Comparison of ENCODE assay signal across 8 cellular contexts in genomic region chr9:35112257-35113020, GRCh38. TPM values are rescaled to one million over a fixed set of nuclear protein-coding genes. Genes with fewer than 3 reads are reported as not detected.
DNase-seq lines count a peak whose midpoint lies in the region; ATAC-seq, FAIRE-seq and TF ChIP-seq lines count a peak whose summit lies in the region.

No MANE protein-coding gene starts in this region.

- H3K9ac ChIP-seq in Karpas-422 (ENCODE audit: low read length), result no peak overlapping the region; the same call in 1 of the 2 replicates

- TF ChIP-seq RAD21 in A549 (conservative IDR thresholded peaks at IDR 0.05 in 1 of 2, IDR thresholded peaks at IDR 0.05 in 1 of 2), result no peak

- no peak for TF ChIP-seq CTCF in A549 (IDR thresholded peaks at IDR 0.05)
- no peak for TF ChIP-seq CTCF in cardiac fibroblast (IDR thresholded peaks at IDR 0.05; ENCODE audit: low read depth, low read length)
- TF ChIP-seq CTCF in upper lobe of right lung (IDR thresholded peaks at IDR 0.05), result no peak

- H2AFZ ChIP-seq in Karpas-422 (ENCODE audit: low read length), result 0 out of 2 replicates have a peak overlapping the region, but pooled peaks have one; percentile 54

- H3K9me3 ChIP-seq in A549 (no peaks in the 10 kb centered on the region), Karpas-422 (ENCODE audit: low read length) (no peaks in the 10 kb centered on the region), mesodermal cell (ENCODE audit: control insufficient read depth, low read length) (no peaks in the 10 kb centered on the region), upper lobe of right lung (no peaks in the 10 kb centered on the region)

- H3K4me2 ChIP-seq in A549 (peak overlapping the region; percentile 91), Karpas-422 (ENCODE audit: low read depth, low read length, poor library complexity, severe bottlenecking) (peak overlapping the region; percentile 95)

- H3K27ac ChIP-seq in A549 (peak overlapping the region; percentile 75 to 85), Karpas-422 (ENCODE audit: low read length) (no peak overlapping the region), mesodermal cell (ENCODE audit: low read depth, low read length, severe bottlenecking) (peak overlapping the region; percentile 75), upper lobe of right lung (peak overlapping the region; percentile 84)

- no peaks in the 10 kb centered on the region for H3K9me2 ChIP-seq in Karpas-422 (replicated peaks; ENCODE audit: insufficient read depth, low read length)

- H3K36me3 ChIP-seq in Karpas-422 (ENCODE audit: insufficient read depth, low read length), result no peaks in the 10 kb centered on the region
- peaks cover 23% of the 10 kb centered on the region for H3K36me3 ChIP-seq in mesodermal cell (ENCODE audit: control insufficient read depth, insufficient read depth, low read length)
- H3K36me3 ChIP-seq in upper lobe of right lung, result peaks cover 10% of the 10 kb centered on the region

- TF ChIP-seq EP300 in A549 (IDR thresholded peaks at IDR 0.05), result no peak

- CTCF ChIA-PET in A549 (lab: Yijun Ruan, JAX), result interaction anchor here (0.7 to 15.8 kb wide), 7 partner anchors 9 to 410 kb away, joined by 3 to 129 read pairs (median 5); partner anchors contain the start of genes PIGO and STOML2

- ATAC-seq in A549, result no peak
- no peak for ATAC-seq in upper lobe of right lung
- no peak for ATAC-seq in HG03139 (IDR thresholded peaks at IDR 0.05; ENCODE audit: unreplicated experiment)
- no peak for ATAC-seq in HG02884 (IDR thresholded peaks at IDR 0.05; ENCODE audit: unreplicated experiment)

- H3K4me3 ChIP-seq in A549 (peak overlapping the region; percentile 34; the same call in 1 of the 3 replicates), Karpas-422 (ENCODE audit: low read length) (no peak overlapping the region; the same call in 1 of the 2 replicates), cardiac fibroblast (replicated peaks in 1 of 2; ENCODE audit: low read depth in 2 of 2, low read length in 2 of 2) (peak overlapping the region in 1 of 2 donors; percentile 36), mesodermal cell (ENCODE audit: extremely low read depth, insufficient read depth, low read length, poor library complexity, severe bottlenecking) (peak overlapping the region; percentile 78), upper lobe of right lung (peak overlapping the region; percentile 77)

- peaks cover 47% of the 10 kb centered on the region for H3K4me1 ChIP-seq in A549
- H3K4me1 ChIP-seq in Karpas-422 (ENCODE audit: low read length), result peaks cover 45% of the 10 kb centered on the region
- peaks cover 28% of the 10 kb centered on the region for H3K4me1 ChIP-seq in mesodermal cell (ENCODE audit: control insufficient read depth, insufficient read depth, low read length, poor library complexity, severe bottlenecking)
- peaks cover 57% of the 10 kb centered on the region for H3K4me1 ChIP-seq in upper lobe of right lung

- no peaks in the 10 kb centered on the region for H3K27me3 ChIP-seq in Karpas-422 (ENCODE audit: low read length)
- no peaks in the 10 kb centered on the region for H3K27me3 ChIP-seq in upper lobe of right lung

- no peak for FAIRE-seq in A549 (lab: Jason Lieb, UNC)

- H3K79me2 ChIP-seq in Karpas-422 (ENCODE audit: low read length), result no peaks in the 10 kb centered on the region

- intact Hi-C loops in upper lobe of right lung (cut with DNase I), result no loop called here

- POLR2A ChIA-PET in A549 (lab: Yijun Ruan, JAX), result interaction anchor here (0.7 to 3.2 kb wide), 6 partner anchors 9 to 441 kb away, joined by 3 to 28 read pairs (median 4); partner anchors contain the start of genes FANCG, STOML2, UNC13B and VCP

- DNase-seq in A549 (ENCODE audit: low read depth in 1 of 2, low spot score in 1 of 2), result no peak
- DNase-seq in Karpas-422, result no peak
- peak; percentile 59 to 79 for DNase-seq in cardiac fibroblast (ENCODE audit: low read depth in 2 of 2)
- DNase-seq in upper lobe of right lung, result no peak
- no peak for DNase-seq in NCI-H146 treated with DMSO at 0.1 percent for 48 hours (lab: John Stamatoyannopoulos, UW; ENCODE audit: unreplicated experiment)

- TF ChIP-seq POLR2A in A549 (IDR thresholded peaks at IDR 0.05; ENCODE audit: low read length), result no peak

- peaks cover 10% of the 10 kb centered on the region; the same call in 1 of the 2 replicates for H4K20me1 ChIP-seq in Karpas-422 (ENCODE audit: insufficient read depth, low read depth, low read length)

- 78% methylated on average over 3 of the region's 3 CpGs for WGBS in A549 (ENCODE audit: missing lambda C conversion rate)
- WGBS in mesodermal cell (ENCODE audit: insufficient coverage in 2 of 2), 2 experiments, result 80 to 86% methylated on average over 2 of the region's 3 CpGs

TF ChIP-seq in A549, 52 proteins besides CTCF, POLR2A, EP300 and RAD21 (continues in another document):
- TF ChIP-seq NR3C1 (IDR thresholded peaks at IDR 0.05) (no peak), HOXA7 (CRISPR knock-in tag; IDR thresholded peaks at IDR 0.05) (no peak), JUNB (IDR thresholded peaks at IDR 0.05) (no peak), SMC3 (IDR thresholded peaks at IDR 0.05) (no peak), MAX (IDR thresholded peaks at IDR 0.05) (no peak), CHD4 (IDR thresholded peaks at IDR 0.05; ENCODE audit: borderline replicate concordance) (no peak), FOSL2 (IDR thresholded peaks at IDR 0.05) (no peak), FOSL2 (CRISPR knock-in tag; IDR thresholded peaks at IDR 0.05) (no peak), HOXB13 (CRISPR knock-in tag; IDR thresholded peaks at IDR 0.05; ENCODE audit: low read depth) (no peak), ZFP36 (IDR thresholded peaks at IDR 0.05; ENCODE audit: borderline replicate concordance, partially characterized antibody) (no peak), ATOH8 (CRISPR knock-in tag; IDR thresholded peaks at IDR 0.05; ENCODE audit: low read depth) (no peak)

RNA-seq across cellular contexts. Expression of gene ATOSB, which starts 3.2 kb away (rescaled TPM):
- polyA plus RNA-seq in A549 (2011; rRNA removed) (11.8 and 14.3 TPM in 2 replicates), A549 (2017; fragmentation: RNase III; extraction: RNeasy Plus Mini Kit Qiagen cat#74134 plus additional on column Dnase treatment) (10.8 to 14.0 TPM (median 11.6 TPM) in 3 replicates)
- 7.0 and 8.3 TPM in 2 replicates for polyA plus RNA-seq in A549 (2012; cell fraction: cytosol; rRNA removed)
- 14.1 TPM in 2 replicates for polyA plus RNA-seq in A549 (2012; cell fraction: nucleus; rRNA removed)
- 11.0 and 15.0 TPM in 2 replicates for polyA minus RNA-seq in A549 (2011; rRNA and poly(A)+ RNA removed)
- total RNA-seq in Karpas-422 (2014; rRNA removed; shearing (Covaris generic); ENCODE audit: low replicate concordance), result 3.2 and 3.5 TPM in 2 replicates
- polyA plus RNA-seq in mesodermal cell (2013, experiment 1 of 2), result 35.3 TPM
- polyA plus RNA-seq in mesodermal cell (2013, experiment 2 of 2), result 29.5 TPM
- 20.3 TPM for total RNA-seq in upper lobe of right lung

RNA-seq across cellular contexts. Expression of gene STOML2, which starts 9.5 kb away (rescaled TPM):
- polyA plus RNA-seq in A549 (2011; rRNA removed) (196 and 230 TPM in 2 replicates), A549 (2017; fragmentation: RNase III; extraction: RNeasy Plus Mini Kit Qiagen cat#74134 plus additional on column Dnase treatment) (180 to 191 TPM (median 189 TPM) in 3 replicates)
- polyA plus RNA-seq in A549 (2012; cell fraction: cytosol; rRNA removed), result 405 and 412 TPM in 2 replicates
- polyA plus RNA-seq in A549 (2012; cell fraction: nucleus; rRNA removed), result 220 and 284 TPM in 2 replicates
- 151 and 160 TPM in 2 replicates for polyA minus RNA-seq in A549 (2011; rRNA and poly(A)+ RNA removed)
- 141 and 250 TPM in 2 replicates for total RNA-seq in Karpas-422 (2014; rRNA removed; shearing (Covaris generic); ENCODE audit: low replicate concordance)
- polyA plus RNA-seq in mesodermal cell (2013, experiment 1 of 2), result 136 TPM
- 120 TPM for polyA plus RNA-seq in mesodermal cell (2013, experiment 2 of 2)
- 59.4 TPM for total RNA-seq in upper lobe of right lung

RNA-seq across cellular contexts. Expression of gene PIGO, which starts 16.0 kb away (rescaled TPM):
- polyA plus RNA-seq in A549 (2011; rRNA removed) (50.4 and 60.0 TPM in 2 replicates), A549 (2017; fragmentation: RNase III; extraction: RNeasy Plus Mini Kit Qiagen cat#74134 plus additional on column Dnase treatment) (39.6 to 47.0 TPM (median 45.3 TPM) in 3 replicates)
- 33.9 and 43.3 TPM in 2 replicates for polyA plus RNA-seq in A549 (2012; cell fraction: cytosol; rRNA removed)
- polyA plus RNA-seq in A549 (2012; cell fraction: nucleus; rRNA removed), result 92.6 and 98.6 TPM in 2 replicates
- 67.2 and 75.7 TPM in 2 replicates for polyA minus RNA-seq in A549 (2011; rRNA and poly(A)+ RNA removed)
- 25.1 and 29.3 TPM in 2 replicates for total RNA-seq in Karpas-422 (2014; rRNA removed; shearing (Covaris generic); ENCODE audit: low replicate concordance)
- polyA plus RNA-seq in mesodermal cell (2013, experiment 1 of 2), result 22.2 TPM
- 17.9 TPM for polyA plus RNA-seq in mesodermal cell (2013, experiment 2 of 2)
- total RNA-seq in upper lobe of right lung, result 25.2 TPM

RNA-seq across cellular contexts. Expression of gene FANCG, which starts 32.7 kb away (rescaled TPM):
- 34.9 and 39.7 TPM in 2 replicates for polyA plus RNA-seq in A549 (2011; rRNA removed)
- 42.2 and 47.5 TPM in 2 replicates for polyA plus RNA-seq in A549 (2012; cell fraction: cytosol; rRNA removed)
- polyA plus RNA-seq in A549 (2012; cell fraction: nucleus; rRNA removed), result 132 and 165 TPM in 2 replicates
- 50.3 to 53.5 TPM (median 53.5 TPM) in 3 replicates for polyA plus RNA-seq in A549 (2017; fragmentation: RNase III; extraction: RNeasy Plus Mini Kit Qiagen cat#74134 plus additional on column Dnase treatment)
- polyA minus RNA-seq in A549 (2011; rRNA and poly(A)+ RNA removed), result 37.3 and 38.6 TPM in 2 replicates
- total RNA-seq in Karpas-422 (2014; rRNA removed; shearing (Covaris generic); ENCODE audit: low replicate concordance), result 38.8 and 47.9 TPM in 2 replicates
- polyA plus RNA-seq in mesodermal cell (2013, experiment 1 of 2), result 36.6 TPM
- 38.0 TPM for polyA plus RNA-seq in mesodermal cell (2013, experiment 2 of 2)
- total RNA-seq in upper lobe of right lung, result 9.4 TPM

RNA-seq across cellular contexts. Expression of gene VCP, which starts 40.0 kb away (rescaled TPM):
- 428 and 543 TPM in 2 replicates for polyA plus RNA-seq in A549 (2011; rRNA removed)
- 274 and 325 TPM in 2 replicates for polyA plus RNA-seq in A549 (2012; cell fraction: cytosol; rRNA removed)
- 613 and 632 TPM in 2 replicates for polyA plus RNA-seq in A549 (2012; cell fraction: nucleus; rRNA removed)
- 376 to 390 TPM (median 380 TPM) in 3 replicates for polyA plus RNA-seq in A549 (2017; fragmentation: RNase III; extraction: RNeasy Plus Mini Kit Qiagen cat#74134 plus additional on column Dnase treatment)
- polyA minus RNA-seq in A549 (2011; rRNA and poly(A)+ RNA removed), result 597 and 682 TPM in 2 replicates
- total RNA-seq in Karpas-422 (2014; rRNA removed; shearing (Covaris generic); ENCODE audit: low replicate concordance), result 157 and 183 TPM in 2 replicates
- polyA plus RNA-seq in mesodermal cell (2013, experiment 1 of 2), result 317 TPM
- 288 TPM for polyA plus RNA-seq in mesodermal cell (2013, experiment 2 of 2)
- total RNA-seq in upper lobe of right lung, result 185 TPM

Comparison
In these comparisons a context has a peak if more than half of its experiments do, and no peak if none do; other contexts are left out.
1. DNase-seq: peak in cardiac fibroblast (2 of 2); none in A549 (0 of 2), Karpas-422 (single experiment), upper lobe of right lung (single experiment) and NCI-H146 treated with DMSO at 0.1 percent for 48 hours (single experiment).